35 cellular contexts compared by ENCODE assay signal in the genomic region with DNA sequence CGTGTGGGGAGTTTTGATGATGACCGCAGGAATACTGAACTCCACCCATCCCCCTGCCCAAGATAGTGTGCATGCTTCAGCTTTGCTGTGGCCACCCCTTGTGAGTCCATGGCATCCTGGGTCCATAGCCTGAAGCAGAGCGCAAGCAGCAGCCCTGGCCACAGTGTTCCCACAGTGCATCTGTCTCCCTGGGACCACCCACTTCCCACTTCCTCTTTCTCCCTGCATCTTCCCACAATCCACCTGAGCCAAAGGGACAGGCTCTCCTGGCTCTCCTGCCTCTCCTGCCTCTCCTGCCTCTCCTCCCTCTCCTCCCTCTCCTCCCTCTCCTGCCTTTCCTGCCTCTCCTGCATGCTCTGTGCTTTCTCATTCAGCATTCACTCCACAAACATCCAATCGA.
"Had no signal": no experiment of that assay in that cellular context is flagged by ENCODE, and none has a peak within 500 bp of the region (broad histone marks: within the 10 kb centered on the region; RNA-seq: fewer than 3 reads in every experiment).

No MANE protein-coding gene starts in this region.

- H3K36me3 ChIP-seq: adrenal gland, colonic mucosa, esophagus muscularis mucosa, gastrocnemius medialis, heart left ventricle had no signal

- H3K27me3 Mint-ChIP-seq: activated CD4-positive, alpha-beta memory T cell treated with anti-CD3 and anti-CD28 coated beads, Interleukin-2, amount 10 ng/mL, durations not matched to agents 7 days and 5 days had no signal

- H3K9me3 Mint-ChIP-seq: activated CD4-positive, alpha-beta memory T cell treated with anti-CD3 and anti-CD28 coated beads, Interleukin-2, amount 10 ng/mL, durations not matched to agents 7 days and 5 days; activated CD4-positive, alpha-beta T cell treated with anti-CD3 and anti-CD28 coated beads, Interleukin-2, amount 10 ng/mL, durations not matched to agents 7 days and 5 days; activated naive CD8-positive, alpha-beta T cell treated with anti-CD3 and anti-CD28 coated beads for 36 hours; T-helper 2 cell treated with Interferon-gamma antibody and Interleukin-4, amounts not matched to agents 5 μg/mL and 100 μg/mL, for 36 hours had no signal

- H3K4me3 Mint-ChIP-seq: activated CD4-positive, alpha-beta memory T cell treated with anti-CD3 and anti-CD28 coated beads, Interleukin-2, amount 10 ng/mL, durations not matched to agents 7 days and 5 days; activated CD4-positive, alpha-beta T cell treated with anti-CD3 and anti-CD28 coated beads for 36 hours; activated CD4-positive, alpha-beta T cell treated with anti-CD3 and anti-CD28 coated beads, Interleukin-2, amount 10 ng/mL, durations not matched to agents 7 days and 5 days; activated naive CD8-positive, alpha-beta T cell treated with anti-CD3 and anti-CD28 coated beads for 36 hours; activated naive CD8-positive, alpha-beta T cell treated with anti-CD3 and anti-CD28 coated beads, Interleukin-2, amount 50 U/mL, for 24 hours; activated T-cell treated with anti-CD3 and anti-CD28 coated beads, Interleukin-2, amount 50 U/mL, for 24 hours; activated T-cell treated with anti-CD3 and anti-CD28 coated beads, Interleukin-2, amount 50 U/mL, for 72 hours; dendritic cell treated with granulocyte-macrophage colony-stimulating factor and Interleukin-4, amounts not matched to agents 40 ng/mL and 50 ng/mL, for 4 days; T-helper 17 cell; T-helper 2 cell treated with Interferon-gamma antibody and Interleukin-4, amounts not matched to agents 5 μg/mL and 100 μg/mL, for 36 hours had no signal

- DNase-seq: activated CD4-positive, alpha-beta memory T cell treated with anti-CD3 and anti-CD28 coated beads, Interleukin-2, amount 10 ng/mL, durations not matched to agents 7 days and 5 days; activated CD4-positive, alpha-beta T cell treated with anti-CD3 and anti-CD28 coated beads for 36 hours; activated CD4-positive, alpha-beta T cell treated with anti-CD3 and anti-CD28 coated beads, Interleukin-2, amount 10 ng/mL, durations not matched to agents 7 days and 5 days; activated CD4-positive, alpha-beta T cell treated with anti-CD3 and anti-CD28 coated beads, Interleukin-2, amount 50 U/mL, for 4 hours; activated CD4-positive, CD25-positive, alpha-beta regulatory T cell; activated CD4-positive, CD25-positive, alpha-beta regulatory T cell treated with anti-CD3 and anti-CD28 coated beads, Interleukin-2, amount 50 U/mL, for 72 hours; activated CD8-positive, alpha-beta memory T cell treated with anti-CD3 and anti-CD28 coated beads, Interleukin-2, amount 50 U/mL, for 48 hours; activated gamma-delta T cell; activated naive CD4-positive, alpha-beta T cell treated with anti-CD3 and anti-CD28 coated beads, Interleukin-2, amount 50 U/mL, for 16 hours; activated naive CD4-positive, alpha-beta T cell treated with Interleukin-2 at 50 U/mL for 16 hours; activated naive CD8-positive, alpha-beta T cell treated with anti-CD3 and anti-CD28 coated beads for 36 hours; activated naive CD8-positive, alpha-beta T cell treated with anti-CD3 and anti-CD28 coated beads, Interleukin-2, amount 50 U/mL, for 24 hours; activated T-cell treated with anti-CD3 and anti-CD28 coated beads for 4 hours; activated T-cell treated with anti-CD3 and anti-CD28 coated beads, Interleukin-2, amount 50 U/mL, for 24 hours; activated T-cell treated with anti-CD3 and anti-CD28 coated beads, Interleukin-2, amount 50 U/mL, for 72 hours; adrenal gland; amygdala; aorta; body of pancreas; central memory CD4-positive, alpha-beta T cell; cerebellar nuclear complex; colonic mucosa; effector memory CD4-positive, alpha-beta T cell; erythroblast; foreskin keratinocyte; gastrocnemius medialis; glutamatergic neuron; heart left ventricle; T-helper 1 cell; T-helper 17 cell; T1000 had no signal

- H3K27ac Mint-ChIP-seq: activated CD4-positive, alpha-beta memory T cell treated with anti-CD3 and anti-CD28 coated beads, Interleukin-2, amount 10 ng/mL, durations not matched to agents 7 days and 5 days; activated CD4-positive, alpha-beta T cell treated with anti-CD3 and anti-CD28 coated beads for 36 hours; activated CD4-positive, alpha-beta T cell treated with anti-CD3 and anti-CD28 coated beads, Interleukin-2, amount 10 ng/mL, durations not matched to agents 7 days and 5 days; activated naive CD8-positive, alpha-beta T cell treated with anti-CD3 and anti-CD28 coated beads for 36 hours; activated naive CD8-positive, alpha-beta T cell treated with anti-CD3 and anti-CD28 coated beads, Interleukin-2, amount 50 U/mL, for 24 hours; activated T-cell treated with anti-CD3 and anti-CD28 coated beads, Interleukin-2, amount 50 U/mL, for 24 hours; activated T-cell treated with anti-CD3 and anti-CD28 coated beads, Interleukin-2, amount 50 U/mL, for 72 hours; dendritic cell treated with granulocyte-macrophage colony-stimulating factor and Interleukin-4, amounts not matched to agents 40 ng/mL and 50 ng/mL, for 4 days; T-helper 17 cell; T-helper 2 cell treated with Interferon-gamma antibody and Interleukin-4, amounts not matched to agents 5 μg/mL and 100 μg/mL, for 36 hours had no signal

- H3K4me1 Mint-ChIP-seq: activated CD4-positive, alpha-beta memory T cell treated with anti-CD3 and anti-CD28 coated beads, Interleukin-2, amount 10 ng/mL, durations not matched to agents 7 days and 5 days; activated CD4-positive, alpha-beta T cell treated with anti-CD3 and anti-CD28 coated beads for 36 hours; activated CD4-positive, alpha-beta T cell treated with anti-CD3 and anti-CD28 coated beads, Interleukin-2, amount 10 ng/mL, durations not matched to agents 7 days and 5 days; activated naive CD8-positive, alpha-beta T cell treated with anti-CD3 and anti-CD28 coated beads for 36 hours; activated naive CD8-positive, alpha-beta T cell treated with anti-CD3 and anti-CD28 coated beads, Interleukin-2, amount 50 U/mL, for 24 hours; T-helper 17 cell had no signal

- H3K4me3 ChIP-seq: adrenal gland, body of pancreas, colonic mucosa, dorsolateral prefrontal cortex, esophagus muscularis mucosa, gastrocnemius medialis, heart left ventricle had no signal

- H3K36me3 Mint-ChIP-seq: activated naive CD8-positive, alpha-beta T cell treated with anti-CD3 and anti-CD28 coated beads for 36 hours had no signal

- H3K4me1 ChIP-seq: adrenal gland, body of pancreas, colonic mucosa, esophagus muscularis mucosa, foreskin keratinocyte, gastrocnemius medialis, heart left ventricle had no signal

- ATAC-seq: activated CD4-positive, alpha-beta T cell treated with anti-CD3 and anti-CD28 coated beads for 36 hours; activated naive CD8-positive, alpha-beta T cell treated with anti-CD3 and anti-CD28 coated beads, Interleukin-2, amount 50 U/mL, for 24 hours; activated T-cell treated with anti-CD3 and anti-CD28 coated beads, Interleukin-2, amount 50 U/mL, for 72 hours; body of pancreas; foreskin keratinocyte; gastrocnemius medialis; heart left ventricle; T-helper 17 cell had no signal

- H3K27me3 ChIP-seq: adrenal gland, body of pancreas, colonic mucosa, dorsolateral prefrontal cortex, esophagus muscularis mucosa, foreskin keratinocyte, gastrocnemius medialis had no signal

- H3K27ac ChIP-seq: adrenal gland, body of pancreas, esophagus muscularis mucosa, foreskin keratinocyte, gastrocnemius medialis, heart left ventricle had no signal

- H3K9me3 ChIP-seq: adrenal gland, colonic mucosa, gastrocnemius medialis had no signal
